In genomic region chr17:58006924-58007780, GRCh38 we compare ENCODE assay signal across 1 cellular context.
TF ChIP-seq lines count a peak whose summit lies in the region.

SRSF1 (minus strand) TSS chr17:58007246; CDS start chr17:58007137, 109 bp downstream.

TF ChIP-seq in K562, 482 proteins besides CTCF, POLR2A, EP300 and RAD21 (continued from another document):
- TF ChIP-seq THAP12 (CRISPR knock-in tag; IDR thresholded peaks at IDR 0.05): peak; percentile 90; the same call in 1 of the 2 replicates
TF ChIP-seq in K562: peak in this region for 213.
